In the genomic region with DNA sequence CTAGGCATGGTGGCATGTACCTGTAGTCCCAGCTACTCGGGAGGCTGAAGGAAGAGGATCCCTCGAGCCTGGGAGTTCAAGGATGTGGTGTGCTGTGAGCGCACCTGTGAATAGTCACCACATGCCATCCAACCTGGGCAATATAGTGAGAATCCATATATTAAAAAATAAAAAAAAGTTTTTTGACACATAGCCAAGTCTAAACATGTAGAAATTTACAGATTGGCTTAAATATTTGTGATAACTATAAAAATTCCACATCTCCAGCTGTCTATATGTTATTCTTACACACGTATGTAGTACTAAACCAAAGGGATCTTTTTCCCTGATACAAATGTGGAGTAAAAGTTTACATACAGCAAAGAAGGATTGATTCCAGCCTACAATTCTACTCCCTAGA, we compare ENCODE assay signal across 31 cellular contexts.
DNase-seq lines count a peak whose midpoint lies in the region; ATAC-seq, FAIRE-seq and TF ChIP-seq lines count a peak whose summit lies in the region.
"Had no signal": no experiment of that assay in that cellular context is flagged by ENCODE, and none has a peak within 500 bp of the region (broad histone marks: within the 10 kb centered on the region; RNA-seq: fewer than 3 reads in every experiment).

No MANE protein-coding gene starts in this region.

- no peak for TF ChIP-seq POLR2A in K562 (conservative IDR thresholded peaks at IDR 0.05)

- H3K9ac ChIP-seq in K562 (ENCODE audit: insufficient read depth in 1 of 2, low read depth in 2 of 2, low read length in 2 of 2) = no peak overlapping the region
- H3K9ac ChIP-seq: BLaER1; BLaER1 treated with 17β-estradiol and CSF1 and Interleukin-3, amounts not matched to agents 10 nM and 100 nM had no signal

- H3K27me3 ChIP-seq in K562 (ENCODE audit: control insufficient read depth in 2 of 2, insufficient read depth in 2 of 2, low read length in 2 of 2) = no peaks in the 10 kb centered on the region
- H3K27me3 ChIP-seq: BE2C; BLaER1; BLaER1 treated with 17β-estradiol and CSF1 and Interleukin-3, amounts not matched to agents 10 nM and 100 nM had no signal

- no peaks in the 10 kb centered on the region for H3K4me1 Mint-ChIP-seq in WTC11
- H3K4me1 Mint-ChIP-seq: B cell; CD14-positive monocyte; CD4-positive, alpha-beta memory T cell; CD4-positive, CD25-positive, alpha-beta regulatory T cell; CD8-positive, alpha-beta memory T cell had no signal

- POLR2A ChIA-PET in K562 (lab: Yijun Ruan, JAX) (no interaction called here), WTC11 (lab: Charles Lee) (no interaction called here)

- no peak for TF ChIP-seq EP300 in K562 (IDR thresholded peaks at IDR 0.05; ENCODE audit: low read length)

- no peak overlapping the region for H3K4me3 ChIP-seq in K562
- H3K4me3 ChIP-seq: A549; BLaER1; BLaER1 treated with 17β-estradiol and CSF1 and Interleukin-3, amounts not matched to agents 10 nM and 100 nM had no signal

- no peaks in the 10 kb centered on the region for H3K36me3 ChIP-seq in K562 (ENCODE audit: control insufficient read depth, insufficient read depth, low read length)
- H3K36me3 ChIP-seq: BE2C; BLaER1; BLaER1 treated with 17β-estradiol and CSF1 and Interleukin-3, amounts not matched to agents 10 nM and 100 nM had no signal

- peaks cover 3% of the 10 kb centered on the region for H3K27me3 Mint-ChIP-seq in WTC11 (ENCODE audit: low read depth)
- H3K27me3 Mint-ChIP-seq: B cell; CD4-positive, alpha-beta memory T cell; CD4-positive, alpha-beta T cell; CD4-positive, CD25-positive, alpha-beta regulatory T cell; CD8-positive, alpha-beta memory T cell had no signal

- H3K4me1 ChIP-seq in K562 (replicated peaks in 1 of 2; ENCODE audit: control insufficient read depth in 2 of 2, insufficient read depth in 2 of 2, low read length in 2 of 2) = no peaks in the 10 kb centered on the region
- H3K4me1 ChIP-seq: A549; BE2C; BLaER1 treated with 17β-estradiol and CSF1 and Interleukin-3, amounts not matched to agents 10 nM and 100 nM; Caco-2 had no signal

- H3K9me3 Mint-ChIP-seq in WTC11 = peaks cover 87% of the 10 kb centered on the region

- CTCF ChIA-PET in K562 (lab: Yijun Ruan, JAX; ENCODE audit: low intra/inter-chr PET ratio) (no interaction called here), WTC11 (lab: Charles Lee) (no interaction called here)

- intact Hi-C loops in K562 (cut with micrococcal nuclease) = no loop called here

- H3K9me1 ChIP-seq in K562 (ENCODE audit: control insufficient read depth, insufficient read depth, low read length) = no peaks in the 10 kb centered on the region

- no peak overlapping the region for H2AFZ ChIP-seq in K562 (ENCODE audit: low read depth, low read length)

- no peak for TF ChIP-seq CTCF in K562 (IDR thresholded peaks at IDR 0.05 in 2 of 3, conservative IDR thresholded peaks at IDR 0.05 in 1 of 3; ENCODE audit: insufficient read depth in 2 of 3, low read depth in 1 of 3, low read length in 3 of 3)
- no peak for TF ChIP-seq CTCF in WTC11 (IDR thresholded peaks at IDR 0.05)

- H3K4me3 Mint-ChIP-seq in WTC11 = no peak overlapping the region
- H3K4me3 Mint-ChIP-seq: B cell; CD14-positive monocyte; CD4-positive, alpha-beta memory T cell; CD4-positive, alpha-beta T cell; CD4-positive, CD25-positive, alpha-beta regulatory T cell; CD8-positive, alpha-beta memory T cell; CD8-positive, alpha-beta T cell had no signal

- H3K27ac ChIP-seq in K562 (ENCODE audit: extremely low read depth, low read depth, low read length) = no peak overlapping the region
- H3K27ac ChIP-seq: 22Rv1; A549; BLaER1; BLaER1 treated with 17β-estradiol and CSF1 and Interleukin-3, amounts not matched to agents 10 nM and 100 nM; C4-2B had no signal

- H4K20me1 ChIP-seq in K562 (replicated peaks; ENCODE audit: control insufficient read depth, insufficient read depth, low read length) = no peaks in the 10 kb centered on the region
- H4K20me1 ChIP-seq: BLaER1; BLaER1 treated with 17β-estradiol and CSF1 and Interleukin-3, amounts not matched to agents 10 nM and 100 nM had no signal

- H3K27ac Mint-ChIP-seq in WTC11 = no peak overlapping the region
- H3K27ac Mint-ChIP-seq: B cell; CD14-positive monocyte; CD4-positive, alpha-beta memory T cell; CD4-positive, alpha-beta T cell; CD4-positive, CD25-positive, alpha-beta regulatory T cell; CD8-positive, alpha-beta memory T cell; CD8-positive, alpha-beta T cell had no signal

- WGBS in K562 (ENCODE audit: insufficient coverage, low coverage, missing lambda C conversion rate) = under 1% methylated on average over 4 of the region's 4 CpGs

- H3K79me2 ChIP-seq in K562 (ENCODE audit: control insufficient read depth, insufficient read depth, low read length) = no peaks in the 10 kb centered on the region

- ATAC-seq in K562 = no peak
- ATAC-seq in WTC11 = no peak
- ATAC-seq: A549; CD8-positive, alpha-beta T cell had no signal

- peaks cover 69% of the 10 kb centered on the region for H3K36me3 Mint-ChIP-seq in WTC11
- H3K36me3 Mint-ChIP-seq: CD14-positive monocyte; CD4-positive, alpha-beta memory T cell; CD4-positive, CD25-positive, alpha-beta regulatory T cell; CD8-positive, alpha-beta memory T cell; CD8-positive, alpha-beta T cell had no signal

- in situ Hi-C loops in K562 (cut with MboI) = no loop called here

- DNase-seq in K562 (ENCODE audit: extremely low read depth in 1 of 4, low spot score in 3 of 4) (no peak), WTC11 (ENCODE audit: low spot score) (no peak)
- DNase-seq: 8988T; ACHN; AML-193; BE2C; C1 segment of cervical spinal cord; Caco-2; Calu3; CD4-positive, alpha-beta memory T cell; CD4-positive, alpha-beta T cell; CD4-positive, CD25-positive, alpha-beta regulatory T cell; CD8-positive, alpha-beta memory T cell; CD8-positive, alpha-beta T cell; COR-L47; DMS 273 treated with DMSO at 0.1 percent for 48 hours; DMS153; DMS53; DMS79; DMS79 treated with DMSO at 0.1 percent for 48 hours; DND-41; EL had no signal

- H3K9me3 ChIP-seq in K562 (replicated peaks; ENCODE audit: control insufficient read depth, insufficient read depth, low read depth, low read length) = no peaks in the 10 kb centered on the region; the same call in none of the 2 replicates
- H3K9me3 ChIP-seq: A549; BE2C; BLaER1; BLaER1 treated with 17β-estradiol and CSF1 and Interleukin-3, amounts not matched to agents 10 nM and 100 nM; Caco-2 had no signal

- no peak for TF ChIP-seq RAD21 in K562 (CRISPR knock-in tag; conservative IDR thresholded peaks at IDR 0.05 in 1 of 2, IDR thresholded peaks at IDR 0.05 in 1 of 2)

- no peak for FAIRE-seq in K562 (lab: Jason Lieb, UNC)
- FAIRE-seq: A204.1, A549, D721Med had no signal

- no TSS peak for BruUV-seq in K562 (replicated peaks; lab: Mats Ljungman, UMichigan)

- no peak overlapping the region for H3K4me2 ChIP-seq in K562 (ENCODE audit: insufficient read depth, low read length)
- H3K4me2 ChIP-seq: A549; BLaER1; BLaER1 treated with 17β-estradiol and CSF1 and Interleukin-3, amounts not matched to agents 10 nM and 100 nM had no signal

TF ChIP-seq in K562, 482 proteins besides CTCF, POLR2A, EP300 and RAD21:
- TF ChIP-seq NFIC (IDR thresholded peaks at IDR 0.05) (peak; percentile 94), SIN3A (IDR thresholded peaks at IDR 0.05; ENCODE audit: borderline replicate concordance in 2 of 2, control insufficient read depth in 1 of 2, low read depth in 2 of 2, low read length in 2 of 2) (no peak), NFIX (CRISPR knock-in tag; IDR thresholded peaks at IDR 0.05; ENCODE audit: low read depth) (peak; percentile 94), STAG1 (CRISPR knock-in tag; IDR thresholded peaks at IDR 0.05; ENCODE audit: borderline replicate concordance) (no peak)

TF ChIP-seq in WTC11, 78 proteins besides CTCF, POLR2A, EP300 and RAD21 (continues in another document):
- TF ChIP-seq ZNF423 (CRISPR knock-in tag; IDR thresholded peaks at IDR 0.05) (no peak), GRHL2 (CRISPR knock-in tag; IDR thresholded peaks at IDR 0.05; ENCODE audit: insufficient replicate concordance, severe bottlenecking) (no peak), SP1 (CRISPR knock-in tag; conservative IDR thresholded peaks at IDR 0.05) (no peak), ELF4 (CRISPR knock-in tag; IDR thresholded peaks at IDR 0.05; ENCODE audit: low read depth) (no peak)
- TF ChIP-seq, protein P1, sequence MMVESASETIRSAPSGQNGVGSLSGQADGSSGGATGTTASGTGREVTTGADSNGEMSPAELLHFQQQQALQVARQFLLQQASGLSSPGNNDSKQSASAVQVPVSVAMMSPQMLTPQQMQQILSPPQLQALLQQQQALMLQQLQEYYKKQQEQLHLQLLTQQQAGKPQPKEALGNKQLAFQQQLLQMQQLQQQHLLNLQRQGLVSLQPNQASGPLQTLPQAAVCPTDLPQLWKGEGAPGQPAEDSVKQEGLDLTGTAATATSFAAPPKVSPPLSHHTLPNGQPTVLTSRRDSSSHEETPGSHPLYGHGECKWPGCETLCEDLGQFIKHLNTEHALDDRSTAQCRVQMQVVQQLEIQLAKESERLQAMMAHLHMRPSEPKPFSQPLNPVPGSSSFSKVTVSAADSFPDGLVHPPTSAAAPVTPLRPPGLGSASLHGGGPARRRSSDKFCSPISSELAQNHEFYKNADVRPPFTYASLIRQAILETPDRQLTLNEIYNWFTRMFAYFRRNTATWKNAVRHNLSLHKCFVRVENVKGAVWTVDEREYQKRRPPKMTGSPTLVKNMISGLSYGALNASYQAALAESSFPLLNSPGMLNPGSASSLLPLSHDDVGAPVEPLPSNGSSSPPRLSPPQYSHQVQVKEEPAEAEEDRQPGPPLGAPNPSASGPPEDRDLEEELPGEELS (CRISPR knock-in tag; IDR thresholded peaks at IDR 0.05) = no peak
- TF ChIP-seq, protein P2, sequence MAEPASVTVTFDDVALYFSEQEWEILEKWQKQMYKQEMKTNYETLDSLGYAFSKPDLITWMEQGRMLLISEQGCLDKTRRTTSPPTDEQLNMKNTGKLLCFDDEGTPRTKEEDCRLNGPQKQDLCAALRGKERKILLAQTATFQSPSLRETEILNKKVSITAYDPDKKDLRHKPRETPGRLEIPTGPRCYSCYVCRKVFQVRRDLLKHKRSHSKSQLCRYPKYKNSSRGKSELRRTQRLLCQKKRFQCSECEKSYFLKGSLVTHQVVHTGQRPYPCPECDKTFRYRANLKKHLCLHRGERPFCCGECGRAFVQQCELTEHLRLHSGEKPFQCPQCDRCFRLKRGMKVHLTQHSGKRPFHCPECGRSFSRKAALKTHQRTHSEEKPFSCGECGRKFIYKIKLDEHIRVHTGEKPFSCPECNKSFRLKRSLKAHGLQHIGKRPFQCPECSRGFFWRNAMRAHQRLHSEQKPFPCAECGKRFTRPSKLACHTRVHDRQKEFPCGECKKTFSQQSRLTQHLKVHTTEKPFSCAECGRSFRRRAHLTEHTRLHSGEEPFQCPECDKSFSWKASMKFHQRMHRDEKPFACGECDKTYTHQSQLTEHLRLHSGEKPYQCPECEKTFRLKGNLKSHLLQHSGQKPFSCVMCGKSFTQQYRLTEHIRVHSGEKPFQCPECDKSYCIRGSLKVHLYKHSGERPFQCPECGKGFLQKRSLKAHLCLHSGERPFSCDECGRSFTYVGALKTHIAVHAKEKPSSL (CRISPR knock-in tag; conservative IDR thresholded peaks at IDR 0.05) = no peak
